ENCODE assay signal across 33 cellular contexts in the genomic region with DNA sequence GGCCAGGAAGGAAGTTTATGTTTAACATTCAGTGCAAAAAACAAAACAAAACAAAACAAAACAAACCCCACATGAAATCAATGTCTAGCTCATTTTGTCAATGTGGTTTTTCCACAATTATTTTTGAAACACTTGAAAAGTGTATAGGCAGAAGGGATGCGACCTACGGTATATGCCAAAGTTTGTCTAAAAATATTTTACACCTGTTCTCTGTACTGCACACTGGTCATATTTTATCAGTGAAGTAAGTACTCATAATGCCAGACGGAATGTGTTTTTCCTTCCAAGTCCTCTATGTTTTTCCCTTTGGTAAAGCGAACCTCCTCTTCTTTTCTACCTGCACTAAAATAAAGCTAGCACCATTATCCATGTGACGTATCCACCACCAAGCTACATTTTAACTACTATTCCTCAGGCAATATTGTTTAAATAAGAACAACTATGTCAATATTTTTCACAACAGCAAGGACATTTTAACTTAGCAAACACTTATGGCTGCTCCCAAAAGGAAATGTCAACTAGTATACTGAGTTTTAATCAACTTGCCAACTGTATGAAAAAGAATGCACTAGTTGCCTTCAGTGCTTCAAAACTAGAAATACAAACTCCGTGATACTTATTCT. TPM values are rescaled to one million over a fixed set of nuclear protein-coding genes. Genes with fewer than 3 reads are reported as not detected.
DNase-seq lines count a peak whose midpoint lies in the region; ATAC-seq, FAIRE-seq and TF ChIP-seq lines count a peak whose summit lies in the region.
"Had no signal": no experiment of that assay in that cellular context is flagged by ENCODE, and none has a peak within 500 bp of the region (broad histone marks: within the 10 kb centered on the region; RNA-seq: fewer than 3 reads in every experiment).

No MANE protein-coding gene starts in this region.

- peak; percentile 75 for FAIRE-seq in islet of Langerhans (lab: Jason Lieb, UNC)
- FAIRE-seq: kidney had no signal

- H3K4me3 ChIP-seq in upper lobe of left lung (no peak overlapping the region), SJCRH30 (no peak overlapping the region)
- H3K4me3 ChIP-seq: adrenal gland, MG63, PC-9, tibial nerve had no signal

- no peaks in the 10 kb centered on the region for H3K9me3 ChIP-seq in upper lobe of left lung
- no peaks in the 10 kb centered on the region for H3K9me3 ChIP-seq in SJCRH30 (replicated peaks)
- H3K9me3 ChIP-seq: adrenal gland, MG63, tibial nerve had no signal

- TF ChIP-seq CTCF in upper lobe of left lung (IDR thresholded peaks at IDR 0.05) = no peak

- 57 to 72% methylated on average over 6 of the region's 6 CpGs for WGBS in upper lobe of left lung, 2 donors

- ATAC-seq in upper lobe of left lung (ENCODE audit: low FRiP score in 2 of 2) (peak in 1 of 2 donors; percentile 27), GM21390 (IDR thresholded peaks at IDR 0.05; ENCODE audit: unreplicated experiment) (no peak)
- ATAC-seq: activated T-helper 17 cell treated with anti-CD3 and anti-CD28 coated beads, Interleukin-2, amount 50 U/mL, for 72 hours; esophagus mucosa had no signal

- H3K36me3 ChIP-seq in upper lobe of left lung (no peaks in the 10 kb centered on the region), SJCRH30 (no peaks in the 10 kb centered on the region)
- H3K36me3 ChIP-seq: adrenal gland, MG63, tibial nerve, WERI-Rb-1 had no signal

- H3K27me3 ChIP-seq in upper lobe of left lung (no peaks in the 10 kb centered on the region), SJCRH30 (no peaks in the 10 kb centered on the region)
- H3K27me3 ChIP-seq: adrenal gland, tibial nerve had no signal

- TF ChIP-seq POLR2A in upper lobe of left lung (IDR thresholded peaks at IDR 0.05) = peak in 1 of 4 donors; percentile 20

- H3K4me1 ChIP-seq in upper lobe of left lung (peaks cover 17 to 30% (median 26%) of the 10 kb centered on the region in 4 donors), SJCRH30 (peaks cover 11% of the 10 kb centered on the region)

- TF ChIP-seq EP300 in upper lobe of left lung (IDR thresholded peaks at IDR 0.05) = no peak

- H3K27ac ChIP-seq in upper lobe of left lung (peak overlapping the region; percentile 41 to 76 (median 54)), SJCRH30 (no peak overlapping the region)
- H3K27ac ChIP-seq: adrenal gland, HL-60, KMS-11, PC-9, tibial nerve, WERI-Rb-1 had no signal

- DNase-seq in NCI-H510A treated with DMSO at 0.1 percent for 48 hours (lab: John Stamatoyannopoulos, UW) (peak; percentile 66), NCI-H510A (lab: John Stamatoyannopoulos, UW) (no peak), myocyte (ENCODE audit: low read depth) (peak; percentile 50), upper lobe of left lung (no peak), SJCRH30 (no peak), NCI-H2171 (lab: John Stamatoyannopoulos, UW) (no peak)
- DNase-seq: activated CD4-positive, alpha-beta T cell treated with anti-CD3 and anti-CD28 coated beads for 4 hours; activated naive CD4-positive, alpha-beta T cell treated with anti-CD3 and anti-CD28 coated beads, Interleukin-2, amount 10 ng/mL, durations not matched to agents 7 days and 5 days; CD4-positive, alpha-beta T cell; dermis blood vessel endothelial cell; HCEC 1CT; head of caudate nucleus; kidney; MG63; NCI-H1105; NCI-H187; NCI-H2171 treated with DMSO at 0.1 percent for 48 hours; NCI-H524 treated with DMSO at 0.1 percent for 48 hours; NK-92 treated with Interleukin-12 subunit alpha and Interleukin-12 subunit beta, amount 100 ng/mL, for 24 hours; PC-9; stimulated activated CD4-positive, alpha-beta T cell treated with anti-CD3 and anti-CD28 coated beads, Interleukin-15, amount 100 ng/mL, for 24 hours; stimulated activated CD4-positive, alpha-beta T cell treated with anti-CD3 and anti-CD28 coated beads, Interleukin-4, amount 100 ng/mL, for 4 hours; WERI-Rb-1 had no signal

RNA-seq across cellular contexts. Expression of gene TOB1, which starts 10.3 kb away (rescaled TPM):
- total RNA-seq in myocyte = 23.9 and 26.3 TPM in 2 replicates
- 32.4 TPM for polyA plus RNA-seq in myocyte (2012)
- 10 to 100 TPM; 16.0 to 98.5 (median 53.5) TPM for total RNA-seq in upper lobe of left lung
- 10.8 and 12.4 TPM in 2 replicates for total RNA-seq in SJCRH30 (2014; rRNA removed; shearing (Covaris generic))

RNA-seq across cellular contexts. Expression of gene WFIKKN2, which starts 20.4 kb away (rescaled TPM):
- total RNA-seq in myocyte (0.26 and 0.43 TPM in 2 replicates), upper lobe of left lung (under 1 TPM in 1 of 6 donors, not detected in 5; 0.23 TPM)
- 0.32 TPM for polyA plus RNA-seq in myocyte (2012)
- total RNA-seq in SJCRH30 (2014; rRNA removed; shearing (Covaris generic)) = 0.13 TPM in 1 of 2 replicates, not detected in the other
- total RNA-seq: A172; activated T-helper 17 cell treated with anti-CD3 and anti-CD28 coated beads, Interleukin-2, amount 50 U/mL, for 72 hours; CD4-positive, alpha-beta T cell; dermis blood vessel endothelial cell; esophagus mucosa; PC-9; progenitor cell of endocrine pancreas had no signal

Comparison
In these comparisons a context has a peak if more than half of its experiments do, and no peak if none do; other contexts are left out.
1. DNase-seq: peak in NCI-H510A treated with DMSO at 0.1 percent for 48 hours (single experiment) and myocyte (single experiment); none in NCI-H510A (single experiment), upper lobe of left lung (0 of 2), SJCRH30 (0 of 2) and NCI-H2171 (single experiment).